Comparison of ENCODE assay signal across 32 cellular contexts in genomic region chr3:127253491-127253890, GRCh38. TPM values are rescaled to one million over a fixed set of nuclear protein-coding genes. Genes with fewer than 3 reads are reported as not detected.
"Had no signal": no experiment of that assay in that cellular context is flagged by ENCODE, and none has a peak within 500 bp of the region (broad histone marks: within the 10 kb centered on the region; RNA-seq: fewer than 3 reads in every experiment).

No MANE protein-coding gene starts in this region.

- H3K9me3 Mint-ChIP-seq: type B pancreatic cell had no signal

- H3K4me2 ChIP-seq: hepatocyte, smooth muscle cell had no signal

- H3K4me3 Mint-ChIP-seq: naive thymus-derived CD8-positive, alpha-beta T cell; nephron; stimulated activated memory B cell treated with anti-CD40 and anti-IgM and Interleukin-4, amounts not matched to agents 10 μg/mL and 1 μg/mL and 100 μg/mL, for 72 hours; type B pancreatic cell had no signal

- DNase-seq: heart right ventricle; islet precursor cell; left cardiac atrium; lower lobe of right lung; mammary epithelial cell; mesenchymal stem cell; nucleus accumbens; psoas muscle; right lobe of liver; stimulated activated CD4-positive, alpha-beta T cell treated with anti-CD3 and anti-CD28 coated beads, Interleukin-1b, Interleukin-23, amount 100 ng/mL, for 48 hours; stimulated activated CD4-positive, alpha-beta T cell treated with anti-CD3 and anti-CD28 coated beads, Interleukin-2, amount 100 ng/mL, for 48 hours; stimulated activated CD4-positive, alpha-beta T cell treated with anti-CD3 and anti-CD28 coated beads, Interleukin-4, amount 100 ng/mL, for 4 hours; stimulated activated CD8-positive, alpha-beta memory T cell treated with anti-CD3 and anti-CD28 coated beads, Interleukin-4, amount 100 ng/mL, for 48 hours; stimulated activated naive CD4-positive, alpha-beta T cell treated with Interleukin-2 at 50 U/mL for 16 hours; uterus had no signal

- H3K27ac ChIP-seq: heart right ventricle, hepatocyte, lower lobe of right lung, parathyroid adenoma, psoas muscle, right lobe of liver, tibial nerve, uterus had no signal

- H3K9ac ChIP-seq: parathyroid adenoma had no signal

- H3K27me3 ChIP-seq: hepatocyte, right lobe of liver, tibial nerve, uterus had no signal

- H3K4me1 Mint-ChIP-seq: stimulated activated memory B cell treated with anti-CD40 and anti-IgM and Interleukin-4, amounts not matched to agents 10 μg/mL and 1 μg/mL and 100 μg/mL, for 72 hours had no signal

- H3K79me2 ChIP-seq: hepatocyte, parathyroid adenoma had no signal

- H3K9me3 ChIP-seq: lower lobe of right lung, psoas muscle, right lobe of liver, tibial nerve, uterus had no signal

- H3K36me3 ChIP-seq: heart right ventricle, lower lobe of right lung, right lobe of liver, tibial nerve, uterus had no signal

- H3K36me3 Mint-ChIP-seq: stimulated activated memory B cell treated with anti-CD40 and anti-IgM and Interleukin-4, amounts not matched to agents 10 μg/mL and 1 μg/mL and 100 μg/mL, for 72 hours; type B pancreatic cell had no signal

- H3K27ac Mint-ChIP-seq: naive thymus-derived CD8-positive, alpha-beta T cell; nephron; stimulated activated memory B cell treated with anti-CD40 and anti-IgM and Interleukin-4, amounts not matched to agents 10 μg/mL and 1 μg/mL and 100 μg/mL, for 72 hours; type B pancreatic cell had no signal

- H2AFZ ChIP-seq: hepatocyte, parathyroid adenoma had no signal

- H3K4me3 ChIP-seq: heart right ventricle, hepatocyte, lower lobe of right lung, psoas muscle, right lobe of liver, smooth muscle cell, tibial nerve, uterus had no signal

- ATAC-seq: heart right ventricle; left cardiac atrium; left lobe of liver; lower lobe of right lung; naive thymus-derived CD8-positive, alpha-beta T cell; psoas muscle; stimulated activated memory B cell treated with anti-CD40 and anti-IgM and Interleukin-4, amounts not matched to agents 10 μg/mL and 1 μg/mL and 100 μg/mL, for 72 hours had no signal

- H3K4me1 ChIP-seq: heart right ventricle, lower lobe of right lung, parathyroid adenoma, psoas muscle, right lobe of liver, tibial nerve, uterus had no signal

RNA-seq across cellular contexts. Expression of gene PRR20G, which starts 34.4 kb away (rescaled TPM):
- total RNA-seq: heart right ventricle; hepatocyte; left cardiac atrium; left lobe of liver; liver; lower lobe of right lung; mammary epithelial cell; mucosa of gallbladder; naive thymus-derived CD8-positive, alpha-beta T cell; osteoblast; posterior vena cava; psoas muscle; right lobe of liver; skeletal muscle tissue; smooth muscle cell; subcutaneous adipose tissue; temporal lobe; tibial nerve; ureter; uterus had no signal
- polyA plus RNA-seq: heart right ventricle; hepatocyte; liver; mammary epithelial cell; naive thymus-derived CD8-positive, alpha-beta T cell; psoas muscle; smooth muscle cell had no signal
